ENCODE assay signal across 8 cellular contexts in genomic region chr19:55156202-55157063, GRCh38. TPM values are rescaled to one million over a fixed set of nuclear protein-coding genes. Genes with fewer than 3 reads are reported as not detected.
A peak's percentile ranks its signal among the peaks of the same experiment; 100 is the strongest.
DNase-seq lines count a peak whose midpoint lies in the region; ATAC-seq and TF ChIP-seq lines count a peak whose summit lies in the region.

No MANE protein-coding gene starts in this region.

- H3K4me3 ChIP-seq in gastrocnemius medialis = peak overlapping the region; percentile 4 to 32 (median 26)

- intact Hi-C loops in Right ventricle myocardium inferior (cut with DNase I) = loop anchor here (5.0 kb wide), 1 partner anchor 39 kb away; the partner anchor contains the start of gene PPP1R12C
- intact Hi-C loops in gastrocnemius medialis (cut with DNase I; ENCODE audit: low total_unique reads) = no loop called here

- peaks cover 0 to 18% of the 10 kb centered on the region in 2 donors for H3K4me1 ChIP-seq in gastrocnemius medialis

- in situ Hi-C loops in gastrocnemius medialis (cut with MboI; ENCODE audit: low sequenced_read_pairs in 4 of 4) = no loop called here

- TF ChIP-seq POLR2A in gastrocnemius medialis (IDR thresholded peaks at IDR 0.05) = no peak

- no peak overlapping the region for H3K27ac Mint-ChIP-seq in activated CD4-positive, alpha-beta T cell treated with anti-CD3 and anti-CD28 coated beads, Interleukin-2, amount 10 ng/mL, durations not matched to agents 7 days and 5 days

- peaks cover 12% of the 10 kb centered on the region for H3K27me3 Mint-ChIP-seq in activated CD4-positive, alpha-beta T cell treated with anti-CD3 and anti-CD28 coated beads, Interleukin-2, amount 10 ng/mL, durations not matched to agents 7 days and 5 days

- peaks cover 11% of the 10 kb centered on the region for H3K9me3 Mint-ChIP-seq in activated CD4-positive, alpha-beta T cell treated with anti-CD3 and anti-CD28 coated beads, Interleukin-2, amount 10 ng/mL, durations not matched to agents 7 days and 5 days

- TF ChIP-seq CTCF in gastrocnemius medialis (IDR thresholded peaks at IDR 0.05 in 4 of 5, conservative IDR thresholded peaks at IDR 0.05 in 1 of 5) = no peak

- no peaks in the 10 kb centered on the region for H3K9me3 ChIP-seq in gastrocnemius medialis

- H3K27ac ChIP-seq in gastrocnemius medialis = no peak overlapping the region

- H3K27me3 ChIP-seq in gastrocnemius medialis = peaks cover 16 to 20% (median 17%) of the 10 kb centered on the region in 3 donors

- H3K4me1 Mint-ChIP-seq in activated CD4-positive, alpha-beta T cell treated with anti-CD3 and anti-CD28 coated beads, Interleukin-2, amount 10 ng/mL, durations not matched to agents 7 days and 5 days = peaks cover 37% of the 10 kb centered on the region

- H3K36me3 ChIP-seq in gastrocnemius medialis = no peaks in the 10 kb centered on the region

- CTCF ChIA-PET in activated CD4-positive, alpha-beta T cell treated with anti-CD3 and anti-CD28 coated beads, Interleukin-2, amount 10 ng/mL, durations not matched to agents 7 days and 5 days (lab: Charles Lee) = interaction anchor here (0.6 kb wide), 2 partner anchors 16 to 40 kb away, joined by 3 read pairs; no protein-coding TSS in a partner anchor

- no peak overlapping the region for H3K4me3 Mint-ChIP-seq in activated CD4-positive, alpha-beta T cell treated with anti-CD3 and anti-CD28 coated beads, Interleukin-2, amount 10 ng/mL, durations not matched to agents 7 days and 5 days

- peak; percentile 42 for ATAC-seq in Right ventricle myocardium inferior
- ATAC-seq in gastrocnemius medialis = peak in 1 of 2 donors; percentile 36
- no peak for ATAC-seq in GM18861 (IDR thresholded peaks at IDR 0.05; ENCODE audit: unreplicated experiment)

- POLR2A ChIA-PET in activated CD4-positive, alpha-beta T cell treated with anti-CD3 and anti-CD28 coated beads, Interleukin-2, amount 10 ng/mL, durations not matched to agents 7 days and 5 days (lab: Charles Lee) = no interaction called here

- peaks cover 5% of the 10 kb centered on the region for H3K36me3 Mint-ChIP-seq in activated CD4-positive, alpha-beta T cell treated with anti-CD3 and anti-CD28 coated beads, Interleukin-2, amount 10 ng/mL, durations not matched to agents 7 days and 5 days (ENCODE audit: low read depth)

- peak; percentile 89 for DNase-seq in DMS153 treated with DMSO at 0.1 percent for 48 hours (lab: John Stamatoyannopoulos, UW; ENCODE audit: unreplicated experiment)
- peak; percentile 28 for DNase-seq in NCI-H1092 (lab: John Stamatoyannopoulos, UW)
- DNase-seq in activated CD4-positive, alpha-beta T cell treated with anti-CD3 and anti-CD28 coated beads, Interleukin-2, amount 10 ng/mL, durations not matched to agents 7 days and 5 days = peak; percentile 38
- DNase-seq in Right ventricle myocardium inferior (ENCODE audit: missing footprints) = peak; percentile 76
- peak in 1 of 2 donors; percentile 65 for DNase-seq in gastrocnemius medialis
- DNase-seq in putamen (ENCODE audit: low spot score) = no peak
- DNase-seq in UCSD-AML1 (lab: John Stamatoyannopoulos, UW; ENCODE audit: unreplicated experiment) = no peak

RNA-seq across cellular contexts. Expression of gene TNNI3, which starts 1.1 kb away (rescaled TPM):
- total RNA-seq in activated CD4-positive, alpha-beta T cell treated with anti-CD3 and anti-CD28 coated beads, Interleukin-2, amount 10 ng/mL, durations not matched to agents 7 days and 5 days = not detected
- total RNA-seq in Right ventricle myocardium inferior (4,708 TPM), gastrocnemius medialis (1 to 10 TPM; 1.6 to 6.2 (median 5.5) TPM)

RNA-seq across cellular contexts. Expression of gene TNNT1, which starts 7.4 kb away (rescaled TPM):
- under 1 TPM in 1 of 2 experiments, not detected in 1; 0.32 TPM for total RNA-seq in activated CD4-positive, alpha-beta T cell treated with anti-CD3 and anti-CD28 coated beads, Interleukin-2, amount 10 ng/mL, durations not matched to agents 7 days and 5 days
- total RNA-seq in Right ventricle myocardium inferior (66.0 TPM), gastrocnemius medialis (1,000 to 10,000 TPM; 2,342 to 9,166 (median 6,627) TPM)

RNA-seq across cellular contexts. Expression of gene DNAAF3, which starts 10.0 kb away (rescaled TPM):
- total RNA-seq in activated CD4-positive, alpha-beta T cell treated with anti-CD3 and anti-CD28 coated beads, Interleukin-2, amount 10 ng/mL, durations not matched to agents 7 days and 5 days = not detected
- total RNA-seq in Right ventricle myocardium inferior (0.73 TPM), gastrocnemius medialis (under 1 TPM in 1 of 4 donors, not detected in 3; 0.39 TPM)

RNA-seq across cellular contexts. Expression of gene SYT5, which starts 23.7 kb away (rescaled TPM):
- under 1 TPM in 1 of 2 experiments, not detected in 1; 0.17 TPM for total RNA-seq in activated CD4-positive, alpha-beta T cell treated with anti-CD3 and anti-CD28 coated beads, Interleukin-2, amount 10 ng/mL, durations not matched to agents 7 days and 5 days
- not detected for total RNA-seq in Right ventricle myocardium inferior
- not detected for total RNA-seq in gastrocnemius medialis

RNA-seq across cellular contexts. Expression of gene PPP1R12C, which starts 39.0 kb away (rescaled TPM):
- total RNA-seq in activated CD4-positive, alpha-beta T cell treated with anti-CD3 and anti-CD28 coated beads, Interleukin-2, amount 10 ng/mL, durations not matched to agents 7 days and 5 days = 100 to 1,000 TPM; 135 to 152 TPM
- total RNA-seq in Right ventricle myocardium inferior (140 TPM), gastrocnemius medialis (10 to 100 TPM; 22.6 to 28.2 (median 26.2) TPM)

Comparison
In these comparisons a context has a peak if more than half of its experiments do, and no peak if none do; other contexts are left out.
1. DNase-seq: peak in DMS153 treated with DMSO at 0.1 percent for 48 hours (single experiment), NCI-H1092 (single experiment), activated CD4-positive, alpha-beta T cell treated with anti-CD3 and anti-CD28 coated beads, Interleukin-2, amount 10 ng/mL, durations not matched to agents 7 days and 5 days (single experiment) and Right ventricle myocardium inferior (single experiment); none in putamen (single experiment) and UCSD-AML1 (single experiment).
2. RNA of gene TNNI3, which starts 1.1 kb away (total RNA-seq): 4,708 TPM in Right ventricle myocardium inferior (single experiment); 1.6 to 6.2 TPM in gastrocnemius medialis and not detected in activated CD4-positive, alpha-beta T cell treated with anti-CD3 and anti-CD28 coated beads, Interleukin-2, amount 10 ng/mL, durations not matched to agents 7 days and 5 days; every median in the first group is over 100 times any median in the second.
3. RNA of gene TNNT1, which starts 7.4 kb away (total RNA-seq): 2,342 to 9,166 TPM in gastrocnemius medialis and 66.0 TPM in Right ventricle myocardium inferior (single experiment); 0.32 TPM in activated CD4-positive, alpha-beta T cell treated with anti-CD3 and anti-CD28 coated beads, Interleukin-2, amount 10 ng/mL, durations not matched to agents 7 days and 5 days; every median in the first group is over 10 times any median in the second.